8 cellular contexts compared by ENCODE assay signal in genomic region chr20:62603021-62603906, GRCh38. TPM values are rescaled to one million over a fixed set of nuclear protein-coding genes. Genes with fewer than 3 reads are reported as not detected.
DNase-seq lines count a peak whose midpoint lies in the region; ATAC-seq, FAIRE-seq and TF ChIP-seq lines count a peak whose summit lies in the region.

No MANE protein-coding gene starts in this region.

- peak; percentile 75 for DNase-seq in NCI-H345 treated with DMSO at 0.1 percent for 48 hours (lab: John Stamatoyannopoulos, UW; ENCODE audit: unreplicated experiment)
- DNase-seq in activated T-cell treated with anti-CD3 and anti-CD28 coated beads for 4 hours = peak; percentile 14
- DNase-seq in foreskin fibroblast = peak; percentile 80 to 84
- peak; percentile 81 for DNase-seq in retinal pigment epithelial cell (ENCODE audit: low read depth)
- no peak for DNase-seq in GM12891 (ENCODE audit: insufficient read length, low spot score)

- no peak overlapping the region for H3K4me3 ChIP-seq in foreskin fibroblast (ENCODE audit: low read depth in 1 of 2, low read length in 2 of 2)
- no peak overlapping the region for H3K4me3 ChIP-seq in retinal pigment epithelial cell (ENCODE audit: low read length)

- no peak for TF ChIP-seq CTCF in foreskin fibroblast (IDR thresholded peaks at IDR 0.05; ENCODE audit: low read depth, low read length)
- TF ChIP-seq CTCF in retinal pigment epithelial cell (conservative IDR thresholded peaks at IDR 0.05; ENCODE audit: low read depth, low read length) = no peak

- peak; percentile 37 for ATAC-seq in GM21825 (IDR thresholded peaks at IDR 0.05; ENCODE audit: unreplicated experiment)
- ATAC-seq in HG03439 (IDR thresholded peaks at IDR 0.05; ENCODE audit: unreplicated experiment) = no peak
- ATAC-seq in GM18861 (IDR thresholded peaks at IDR 0.05; ENCODE audit: unreplicated experiment) = no peak

- no peak for FAIRE-seq in GM12891 (lab: Jason Lieb, UNC)

- no peak for TF ChIP-seq POLR2A in GM12891 (IDR thresholded peaks at IDR 0.05; ENCODE audit: low read depth, low read length)

TF ChIP-seq in GM12891, 5 proteins besides CTCF, POLR2A, EP300 and RAD21:
- no peak for TF ChIP-seq POLR2AphosphoS5 (IDR thresholded peaks at IDR 0.05; ENCODE audit: low read depth, low read length)
- TF ChIP-seq PAX5 (IDR thresholded peaks at IDR 0.05; ENCODE audit: insufficient read depth, low read length, severe bottlenecking) = no peak
- no peak for TF ChIP-seq POU2F2 (IDR thresholded peaks at IDR 0.05; ENCODE audit: low read depth, low read length)
- no peak for TF ChIP-seq SPI1 (IDR thresholded peaks at IDR 0.05; ENCODE audit: low read depth, low read length)
- no peak for TF ChIP-seq TAF1 (IDR thresholded peaks at IDR 0.05; ENCODE audit: low read depth, low read length)

RNA-seq across cellular contexts. Expression of gene SLCO4A1, which starts 39.0 kb away (rescaled TPM):
- 11.7 TPM for polyA plus RNA-seq in GM12891 (2012; ENCODE audit: low read depth, missing spikeins)
